ENCODE assay signal across 1 cellular context in the genomic region with DNA sequence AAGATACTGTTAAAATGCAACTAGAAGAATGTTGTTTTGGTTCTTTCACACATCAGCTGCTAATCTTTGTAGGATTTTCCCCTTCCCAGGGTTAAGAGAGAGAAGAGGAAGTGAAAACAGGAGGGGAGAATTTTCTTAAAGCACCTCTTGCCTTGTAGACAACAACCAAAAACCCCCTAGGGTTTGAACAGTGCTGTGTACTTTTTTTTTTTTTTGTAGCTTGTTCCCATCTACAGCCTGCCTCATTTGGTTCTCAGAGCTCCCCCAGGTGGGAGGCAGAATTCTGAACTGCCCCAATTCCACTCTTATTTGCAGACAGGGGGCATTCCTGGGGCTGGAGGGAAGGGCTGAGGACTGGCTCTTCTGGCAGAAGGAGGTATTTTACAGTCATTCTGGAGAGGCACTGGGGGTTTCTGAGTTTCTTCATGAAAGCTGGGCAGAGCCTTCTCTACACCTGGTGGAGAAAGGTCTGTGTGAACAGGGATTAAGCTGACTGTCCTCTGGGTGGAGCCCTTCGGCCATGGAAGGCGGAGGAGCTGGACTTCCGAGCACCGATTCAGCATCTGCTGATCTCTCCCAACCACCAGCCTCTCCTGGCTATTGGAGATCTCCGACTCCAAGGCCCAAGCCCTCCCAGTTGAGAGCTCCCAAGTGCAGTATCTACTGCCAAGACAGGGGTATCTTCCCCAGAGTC.
TF ChIP-seq lines count a peak whose summit lies in the region.

No MANE protein-coding gene starts in this region.

TF ChIP-seq in HepG2, 621 proteins besides CTCF, POLR2A, EP300 and RAD21 (continued from another document and continues in another):
- TF ChIP-seq, protein P1, sequence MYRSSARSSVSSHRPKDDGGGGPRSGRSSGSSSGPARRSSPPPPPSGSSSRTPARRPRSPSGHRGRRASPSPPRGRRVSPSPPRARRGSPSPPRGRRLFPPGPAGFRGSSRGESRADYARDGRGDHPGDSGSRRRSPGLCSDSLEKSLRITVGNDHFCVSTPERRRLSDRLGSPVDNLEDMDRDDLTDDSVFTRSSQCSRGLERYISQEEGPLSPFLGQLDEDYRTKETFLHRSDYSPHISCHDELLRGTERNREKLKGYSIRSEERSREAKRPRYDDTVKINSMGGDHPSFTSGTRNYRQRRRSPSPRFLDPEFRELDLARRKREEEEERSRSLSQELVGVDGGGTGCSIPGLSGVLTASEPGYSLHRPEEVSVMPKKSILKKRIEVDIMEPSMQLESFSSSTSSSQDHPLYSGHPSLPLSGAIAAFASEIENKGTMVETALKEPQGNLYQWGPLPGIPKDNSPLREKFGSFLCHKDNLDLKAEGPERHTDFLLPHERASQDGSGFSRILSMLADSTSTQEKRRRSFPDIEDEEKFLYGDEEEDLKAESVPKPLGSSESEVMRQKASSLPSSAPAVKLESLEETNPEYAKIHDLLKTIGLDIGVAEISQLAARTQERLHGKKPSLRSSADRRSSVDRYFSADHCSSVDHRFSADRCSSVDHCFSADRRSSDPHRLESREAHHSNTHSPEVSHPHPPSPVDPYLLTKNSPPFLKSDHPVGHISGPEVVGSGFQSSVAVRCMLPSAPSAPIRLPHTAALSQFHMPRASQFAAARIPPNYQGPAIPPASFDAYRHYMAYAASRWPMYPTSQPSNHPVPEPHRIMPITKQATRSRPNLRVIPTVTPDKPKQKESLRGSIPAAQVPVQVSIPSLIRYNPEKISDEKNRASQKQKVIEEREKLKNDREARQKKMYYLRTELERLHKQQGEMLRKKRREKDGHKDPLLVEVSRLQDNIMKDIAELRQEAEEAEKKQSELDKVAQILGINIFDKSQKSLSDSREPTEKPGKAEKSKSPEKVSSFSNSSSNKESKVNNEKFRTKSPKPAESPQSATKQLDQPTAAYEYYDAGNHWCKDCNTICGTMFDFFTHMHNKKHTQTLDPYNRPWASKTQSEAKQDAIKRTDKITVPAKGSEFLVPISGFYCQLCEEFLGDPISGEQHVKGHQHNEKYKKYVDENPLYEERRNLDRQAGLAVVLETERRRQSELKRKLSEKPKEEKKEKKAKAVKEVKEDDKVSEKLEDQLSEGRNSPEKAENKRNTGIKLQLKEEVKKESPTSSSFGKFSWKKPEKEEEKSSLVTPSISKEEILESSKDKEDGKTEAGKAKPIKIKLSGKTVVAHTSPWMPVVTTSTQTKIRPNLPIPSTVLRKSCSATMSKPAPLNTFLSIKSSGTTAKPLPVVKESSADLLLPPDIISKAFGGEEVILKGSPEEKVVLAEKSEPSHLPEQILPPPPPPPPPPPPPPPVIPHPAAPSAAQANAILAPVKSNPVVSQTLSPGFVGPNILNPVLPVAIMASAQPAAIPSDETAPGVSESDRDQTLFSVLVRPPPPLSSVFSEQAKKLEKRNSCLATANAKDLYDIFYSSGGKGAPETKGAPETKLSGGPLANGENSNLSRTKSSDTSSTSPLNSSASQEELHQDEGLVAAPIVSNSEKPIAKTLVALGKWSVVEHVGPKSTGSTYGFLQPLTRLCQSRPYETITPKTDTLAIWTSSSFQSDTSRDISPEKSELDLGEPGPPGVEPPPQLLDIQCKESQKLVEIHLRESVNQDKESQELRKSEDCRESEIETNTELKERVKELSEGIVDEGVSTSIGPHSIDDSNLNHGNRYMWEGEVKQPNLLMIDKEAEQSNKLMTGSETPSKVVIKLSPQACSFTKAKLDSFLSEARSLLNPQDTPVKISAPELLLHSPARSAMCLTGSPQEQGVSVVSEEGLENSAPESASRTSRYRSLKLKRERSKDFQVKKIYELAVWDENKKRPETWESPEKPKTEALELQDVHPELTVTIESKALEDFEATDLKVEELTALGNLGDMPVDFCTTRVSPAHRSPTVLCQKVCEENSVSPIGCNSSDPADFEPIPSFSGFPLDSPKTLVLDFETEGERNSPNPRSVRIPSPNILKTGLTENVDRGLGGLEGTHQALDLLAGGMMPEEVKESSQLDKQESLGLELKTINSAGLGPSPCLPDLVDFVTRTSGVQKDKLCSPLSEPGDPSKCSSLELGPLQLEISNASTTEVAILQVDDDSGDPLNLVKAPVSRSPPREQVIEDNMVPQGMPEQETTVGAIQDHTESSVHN (CRISPR knock-in tag; IDR thresholded peaks at IDR 0.05) = no peak
- TF ChIP-seq SRSF1 (optimal IDR thresholded peaks at IDR 0.05; ENCODE audit: low read depth, low read length) (no peak), ZNF235 (CRISPR knock-in tag; IDR thresholded peaks at IDR 0.05; ENCODE audit: borderline replicate concordance) (no peak), HNRNPL (IDR thresholded peaks at IDR 0.05; ENCODE audit: low read depth, low read length) (no peak), GLI4 (CRISPR knock-in tag; IDR thresholded peaks at IDR 0.05; ENCODE audit: borderline replicate concordance) (no peak), ZFP41 (CRISPR knock-in tag; IDR thresholded peaks at IDR 0.05; ENCODE audit: borderline replicate concordance) (no peak), ELF3 (CRISPR knock-in tag; IDR thresholded peaks at IDR 0.05) (0 out of 2 replicates have a peak, but pooled peaks have one; percentile 23), ETV5 (CRISPR knock-in tag; IDR thresholded peaks at IDR 0.05; ENCODE audit: borderline replicate concordance) (no peak), GZF1 (CRISPR knock-in tag; IDR thresholded peaks at IDR 0.05) (no peak), SMC3 (IDR thresholded peaks at IDR 0.05; ENCODE audit: low read length) (peak; percentile 70), RXRA (CRISPR knock-in tag; IDR thresholded peaks at IDR 0.05) (no peak), MTA3 (CRISPR knock-in tag; IDR thresholded peaks at IDR 0.05) (no peak), ZNF720 (CRISPR knock-in tag; IDR thresholded peaks at IDR 0.05) (no peak), ATAD3A (CRISPR knock-in tag; IDR thresholded peaks at IDR 0.05) (no peak), KDM1A (CRISPR knock-in tag; IDR thresholded peaks at IDR 0.05) (0 out of 2 replicates have a peak, but pooled peaks have one; percentile 20), SP2 (CRISPR knock-in tag; IDR thresholded peaks at IDR 0.05) (no peak), TCF7 (IDR thresholded peaks at IDR 0.05; ENCODE audit: low read depth) (no peak), ZNF224 (CRISPR knock-in tag; IDR thresholded peaks at IDR 0.05) (no peak), DNMT1 (CRISPR knock-in tag; IDR thresholded peaks at IDR 0.05) (no peak), ARHGAP35 (CRISPR knock-in tag; IDR thresholded peaks at IDR 0.05; ENCODE audit: borderline replicate concordance) (no peak), RFXANK (CRISPR knock-in tag; IDR thresholded peaks at IDR 0.05) (no peak), KDM5B (CRISPR knock-in tag; IDR thresholded peaks at IDR 0.05; ENCODE audit: borderline replicate concordance) (no peak)
- TF ChIP-seq, protein P2, sequence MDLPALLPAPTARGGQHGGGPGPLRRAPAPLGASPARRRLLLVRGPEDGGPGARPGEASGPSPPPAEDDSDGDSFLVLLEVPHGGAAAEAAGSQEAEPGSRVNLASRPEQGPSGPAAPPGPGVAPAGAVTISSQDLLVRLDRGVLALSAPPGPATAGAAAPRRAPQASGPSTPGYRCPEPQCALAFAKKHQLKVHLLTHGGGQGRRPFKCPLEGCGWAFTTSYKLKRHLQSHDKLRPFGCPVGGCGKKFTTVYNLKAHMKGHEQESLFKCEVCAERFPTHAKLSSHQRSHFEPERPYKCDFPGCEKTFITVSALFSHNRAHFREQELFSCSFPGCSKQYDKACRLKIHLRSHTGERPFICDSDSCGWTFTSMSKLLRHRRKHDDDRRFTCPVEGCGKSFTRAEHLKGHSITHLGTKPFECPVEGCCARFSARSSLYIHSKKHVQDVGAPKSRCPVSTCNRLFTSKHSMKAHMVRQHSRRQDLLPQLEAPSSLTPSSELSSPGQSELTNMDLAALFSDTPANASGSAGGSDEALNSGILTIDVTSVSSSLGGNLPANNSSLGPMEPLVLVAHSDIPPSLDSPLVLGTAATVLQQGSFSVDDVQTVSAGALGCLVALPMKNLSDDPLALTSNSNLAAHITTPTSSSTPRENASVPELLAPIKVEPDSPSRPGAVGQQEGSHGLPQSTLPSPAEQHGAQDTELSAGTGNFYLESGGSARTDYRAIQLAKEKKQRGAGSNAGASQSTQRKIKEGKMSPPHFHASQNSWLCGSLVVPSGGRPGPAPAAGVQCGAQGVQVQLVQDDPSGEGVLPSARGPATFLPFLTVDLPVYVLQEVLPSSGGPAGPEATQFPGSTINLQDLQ (CRISPR knock-in tag; IDR thresholded peaks at IDR 0.05) = no peak
- TF ChIP-seq, protein P3, sequence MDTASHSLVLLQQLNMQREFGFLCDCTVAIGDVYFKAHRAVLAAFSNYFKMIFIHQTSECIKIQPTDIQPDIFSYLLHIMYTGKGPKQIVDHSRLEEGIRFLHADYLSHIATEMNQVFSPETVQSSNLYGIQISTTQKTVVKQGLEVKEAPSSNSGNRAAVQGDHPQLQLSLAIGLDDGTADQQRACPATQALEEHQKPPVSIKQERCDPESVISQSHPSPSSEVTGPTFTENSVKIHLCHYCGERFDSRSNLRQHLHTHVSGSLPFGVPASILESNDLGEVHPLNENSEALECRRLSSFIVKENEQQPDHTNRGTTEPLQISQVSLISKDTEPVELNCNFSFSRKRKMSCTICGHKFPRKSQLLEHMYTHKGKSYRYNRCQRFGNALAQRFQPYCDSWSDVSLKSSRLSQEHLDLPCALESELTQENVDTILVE (CRISPR knock-in tag; IDR thresholded peaks at IDR 0.05) = no peak
- TF ChIP-seq, protein P4, sequence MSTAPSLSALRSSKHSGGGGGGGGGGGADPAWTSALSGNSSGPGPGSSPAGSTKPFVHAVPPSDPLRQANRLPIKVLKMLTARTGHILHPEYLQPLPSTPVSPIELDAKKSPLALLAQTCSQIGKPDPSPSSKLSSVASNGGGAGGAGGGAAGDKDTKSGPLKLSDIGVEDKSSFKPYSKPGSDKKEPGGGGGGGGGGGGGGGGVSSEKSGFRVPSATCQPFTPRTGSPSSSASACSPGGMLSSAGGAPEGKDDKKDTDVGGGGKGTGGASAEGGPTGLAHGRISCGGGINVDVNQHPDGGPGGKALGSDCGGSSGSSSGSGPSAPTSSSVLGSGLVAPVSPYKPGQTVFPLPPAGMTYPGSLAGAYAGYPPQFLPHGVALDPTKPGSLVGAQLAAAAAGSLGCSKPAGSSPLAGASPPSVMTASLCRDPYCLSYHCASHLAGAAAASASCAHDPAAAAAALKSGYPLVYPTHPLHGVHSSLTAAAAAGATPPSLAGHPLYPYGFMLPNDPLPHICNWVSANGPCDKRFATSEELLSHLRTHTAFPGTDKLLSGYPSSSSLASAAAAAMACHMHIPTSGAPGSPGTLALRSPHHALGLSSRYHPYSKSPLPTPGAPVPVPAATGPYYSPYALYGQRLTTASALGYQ (CRISPR knock-in tag; IDR thresholded peaks at IDR 0.05) = no peak
- TF ChIP-seq, protein P5, sequence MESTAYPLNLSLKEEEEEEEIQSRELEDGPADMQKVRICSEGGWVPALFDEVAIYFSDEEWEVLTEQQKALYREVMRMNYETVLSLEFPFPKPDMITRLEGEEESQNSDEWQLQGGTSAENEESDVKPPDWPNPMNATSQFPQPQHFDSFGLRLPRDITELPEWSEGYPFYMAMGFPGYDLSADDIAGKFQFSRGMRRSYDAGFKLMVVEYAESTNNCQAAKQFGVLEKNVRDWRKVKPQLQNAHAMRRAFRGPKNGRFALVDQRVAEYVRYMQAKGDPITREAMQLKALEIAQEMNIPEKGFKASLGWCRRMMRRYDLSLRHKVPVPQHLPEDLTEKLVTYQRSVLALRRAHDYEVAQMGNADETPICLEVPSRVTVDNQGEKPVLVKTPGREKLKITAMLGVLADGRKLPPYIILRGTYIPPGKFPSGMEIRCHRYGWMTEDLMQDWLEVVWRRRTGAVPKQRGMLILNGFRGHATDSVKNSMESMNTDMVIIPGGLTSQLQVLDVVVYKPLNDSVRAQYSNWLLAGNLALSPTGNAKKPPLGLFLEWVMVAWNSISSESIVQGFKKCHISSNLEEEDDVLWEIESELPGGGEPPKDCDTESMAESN (CRISPR knock-in tag; conservative IDR thresholded peaks at IDR 0.05) = 0 out of 2 replicates have a peak, but pooled peaks have one; percentile 23
- TF ChIP-seq, protein P6, sequence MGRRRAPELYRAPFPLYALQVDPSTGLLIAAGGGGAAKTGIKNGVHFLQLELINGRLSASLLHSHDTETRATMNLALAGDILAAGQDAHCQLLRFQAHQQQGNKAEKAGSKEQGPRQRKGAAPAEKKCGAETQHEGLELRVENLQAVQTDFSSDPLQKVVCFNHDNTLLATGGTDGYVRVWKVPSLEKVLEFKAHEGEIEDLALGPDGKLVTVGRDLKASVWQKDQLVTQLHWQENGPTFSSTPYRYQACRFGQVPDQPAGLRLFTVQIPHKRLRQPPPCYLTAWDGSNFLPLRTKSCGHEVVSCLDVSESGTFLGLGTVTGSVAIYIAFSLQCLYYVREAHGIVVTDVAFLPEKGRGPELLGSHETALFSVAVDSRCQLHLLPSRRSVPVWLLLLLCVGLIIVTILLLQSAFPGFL (CRISPR knock-in tag; IDR thresholded peaks at IDR 0.05) = no peak
- TF ChIP-seq, protein P7, sequence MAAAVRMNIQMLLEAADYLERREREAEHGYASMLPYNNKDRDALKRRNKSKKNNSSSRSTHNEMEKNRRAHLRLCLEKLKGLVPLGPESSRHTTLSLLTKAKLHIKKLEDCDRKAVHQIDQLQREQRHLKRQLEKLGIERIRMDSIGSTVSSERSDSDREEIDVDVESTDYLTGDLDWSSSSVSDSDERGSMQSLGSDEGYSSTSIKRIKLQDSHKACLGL (CRISPR knock-in tag; IDR thresholded peaks at IDR 0.05) = no peak
- TF ChIP-seq, protein P8, sequence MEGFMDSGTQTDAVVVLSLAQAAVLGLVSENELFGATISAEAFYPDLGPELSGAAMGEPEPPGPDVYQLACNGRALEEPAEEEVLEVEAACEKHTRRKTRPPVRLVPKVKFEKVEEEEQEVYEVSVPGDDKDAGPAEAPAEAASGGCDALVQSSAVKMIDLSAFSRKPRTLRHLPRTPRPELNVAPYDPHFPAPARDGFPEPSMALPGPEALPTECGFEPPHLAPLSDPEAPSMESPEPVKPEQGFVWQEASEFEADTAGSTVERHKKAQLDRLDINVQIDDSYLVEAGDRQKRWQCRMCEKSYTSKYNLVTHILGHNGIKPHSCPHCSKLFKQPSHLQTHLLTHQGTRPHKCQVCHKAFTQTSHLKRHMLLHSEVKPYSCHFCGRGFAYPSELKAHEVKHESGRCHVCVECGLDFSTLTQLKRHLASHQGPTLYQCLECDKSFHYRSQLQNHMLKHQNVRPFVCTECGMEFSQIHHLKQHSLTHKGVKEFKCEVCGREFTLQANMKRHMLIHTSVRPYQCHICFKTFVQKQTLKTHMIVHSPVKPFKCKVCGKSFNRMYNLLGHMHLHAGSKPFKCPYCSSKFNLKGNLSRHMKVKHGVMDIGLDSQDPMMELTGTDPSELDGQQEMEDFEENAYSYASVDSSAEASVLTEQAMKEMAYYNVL (CRISPR knock-in tag; IDR thresholded peaks at IDR 0.05; ENCODE audit: borderline replicate concordance) = no peak
